ENCODE assay signal across 8 cellular contexts in genomic region chr11:118907051-118907748, GRCh38. TPM values are rescaled to one million over a fixed set of nuclear protein-coding genes. Genes with fewer than 3 reads are reported as not detected.
A peak's percentile ranks its signal among the peaks of the same experiment; 100 is the strongest.
DNase-seq lines count a peak whose midpoint lies in the region; ATAC-seq and TF ChIP-seq lines count a peak whose summit lies in the region.

No MANE protein-coding gene starts in this region.

- peaks cover 18 to 33% of the 10 kb centered on the region in 2 experiments for H3K36me3 ChIP-seq in SK-N-SH (replicated peaks in 1 of 2; ENCODE audit: control insufficient read depth in 1 of 2, insufficient read depth in 2 of 2, low read length in 1 of 2)
- peaks cover 0 to 61% (median 52%) of the 10 kb centered on the region in 9 donors for H3K36me3 ChIP-seq in heart left ventricle
- peaks cover 7 to 21% of the 10 kb centered on the region in 2 donors for H3K36me3 ChIP-seq in prostate gland
- H3K36me3 ChIP-seq in uterus = no peaks in the 10 kb centered on the region

- CTCF ChIA-PET in SK-N-SH (lab: Yijun Ruan, JAX) = interaction anchor here (0.6 to 9.7 kb wide), 12 partner anchors 9 to 1994 kb away, joined by 3 to 112 read pairs (median 4); partner anchors contain the start of gene UPK2

- peaks cover 44 to 47% of the 10 kb centered on the region in 2 experiments for H3K4me1 ChIP-seq in SK-N-SH (ENCODE audit: control insufficient read depth in 1 of 2, insufficient read depth in 2 of 2, low read depth in 1 of 2, low read length in 1 of 2)
- peaks cover 9 to 59% (median 55%) of the 10 kb centered on the region in 12 donors for H3K4me1 ChIP-seq in heart left ventricle
- H3K4me1 ChIP-seq in prostate gland (replicated peaks) = peaks cover 35% of the 10 kb centered on the region
- peaks cover 4 to 22% of the 10 kb centered on the region in 2 donors for H3K4me1 ChIP-seq in uterus

- H3K36me3 Mint-ChIP-seq in activated naive CD8-positive, alpha-beta T cell = no peaks in the 10 kb centered on the region

- WGBS in SK-N-SH (ENCODE audit: low lambda C conversion rate) = 4% methylated on average over 14 of the region's 21 CpGs
- 37 to 42% (median 40%) methylated on average over 20 to 21 of the region's 21 CpGs for WGBS in heart left ventricle, 4 donors
- 37% methylated on average over 21 of the region's 21 CpGs for WGBS in prostate gland

- H3K4me2 ChIP-seq in SK-N-SH = peak overlapping the region; percentile 89

- intact Hi-C loops in heart left ventricle (cut with DNase I) (loop anchor here (1.0 to 10.0 kb wide), 9 partner anchors 17 to 125 kb away; partner anchors contain the start of genes UPK2 (in 9 of the 10), DDX6 (in 2 of the 10) and SLC37A4 (in 1 of the 10)), prostate gland (cut with DNase I) (loop anchor here (1.0 to 2.0 kb wide), 2 partner anchors 23 to 50 kb away; partner anchors contain the start of gene UPK2), uterus (cut with DNase I; ENCODE audit: low total_unique reads) (loop anchor here (10.0 kb wide), 1 partner anchor 48 kb away; the partner anchor contains the start of gene UPK2)

- H3K4me1 Mint-ChIP-seq in activated naive CD8-positive, alpha-beta T cell (ENCODE audit: low read depth) = peaks cover 43% of the 10 kb centered on the region

- TF ChIP-seq CTCF in SK-N-SH (IDR thresholded peaks at IDR 0.05) = peak; percentile 93
- peak; percentile 88 to 96 (median 93) for TF ChIP-seq CTCF in heart left ventricle (IDR thresholded peaks at IDR 0.05)
- peak; percentile 94 to 98 (median 96) for TF ChIP-seq CTCF in prostate gland (IDR thresholded peaks at IDR 0.05)
- peak; percentile 87 to 98 (median 96) for TF ChIP-seq CTCF in uterus (IDR thresholded peaks at IDR 0.05)

- H3K27me3 ChIP-seq in SK-N-SH (ENCODE audit: insufficient read depth) (no peaks in the 10 kb centered on the region), heart left ventricle (no peaks in the 10 kb centered on the region), prostate gland (replicated peaks; ENCODE audit: insufficient read depth) (no peaks in the 10 kb centered on the region), uterus (no peaks in the 10 kb centered on the region)

- peak overlapping the region; percentile 42; the same call in 1 of the 2 replicates for H3K9ac ChIP-seq in SK-N-SH

- peak; percentile 58 to 67 for DNase-seq in AML-193 (lab: John Stamatoyannopoulos, UW)
- DNase-seq in LoVo (ENCODE audit: low spot score) = peak; percentile 65
- DNase-seq in SK-N-SH = peak; percentile 90
- DNase-seq in heart left ventricle = peak; percentile 83 to 89 (median 83)
- peak; percentile 87 for DNase-seq in prostate gland (ENCODE audit: low spot score)
- peak; percentile 85 to 87 for DNase-seq in uterus

- H3K27me3 Mint-ChIP-seq in activated naive CD8-positive, alpha-beta T cell = no peaks in the 10 kb centered on the region

- no peak for TF ChIP-seq POLR2A in heart left ventricle (IDR thresholded peaks at IDR 0.05)
- TF ChIP-seq POLR2A in prostate gland (IDR thresholded peaks at IDR 0.05) = no peak
- peak in 1 of 2 donors; percentile 14 for TF ChIP-seq POLR2A in uterus (IDR thresholded peaks at IDR 0.05)

- no peak overlapping the region for H2AFZ ChIP-seq in SK-N-SH (ENCODE audit: low read depth)

- POLR2A ChIA-PET in SK-N-SH (lab: Yijun Ruan, JAX) = interaction anchor here (0.7 to 3.1 kb wide), 4 partner anchors 17 to 50 kb away, joined by 3 to 37 read pairs (median 4); partner anchors contain the start of genes BCL9L and UPK2

- H3K4me3 Mint-ChIP-seq in activated naive CD8-positive, alpha-beta T cell = peak overlapping the region; percentile 40

- peak; percentile 72 for ATAC-seq in GM19351 (IDR thresholded peaks at IDR 0.05; ENCODE audit: unreplicated experiment)
- ATAC-seq in heart left ventricle = peak; percentile 44 to 71 (median 69)

- no peaks in the 10 kb centered on the region for H3K9me3 Mint-ChIP-seq in activated naive CD8-positive, alpha-beta T cell (ENCODE audit: low read depth)

- H3K4me3 ChIP-seq in SK-N-SH (ENCODE audit: low read depth in 2 of 2, low read length in 1 of 2) = peak overlapping the region; percentile 18 to 23; a peak in 2 of 4 replicates
- no peak overlapping the region for H3K4me3 ChIP-seq in heart left ventricle
- H3K4me3 ChIP-seq in prostate gland = no peak overlapping the region
- no peak overlapping the region for H3K4me3 ChIP-seq in uterus

- H4K20me1 ChIP-seq in SK-N-SH (ENCODE audit: insufficient read depth) = peaks cover 31% of the 10 kb centered on the region

- no peaks in the 10 kb centered on the region for H3K9me3 ChIP-seq in SK-N-SH
- H3K9me3 ChIP-seq in heart left ventricle = no peaks in the 10 kb centered on the region
- H3K9me3 ChIP-seq in prostate gland = no peaks in the 10 kb centered on the region
- H3K9me3 ChIP-seq in uterus = no peaks in the 10 kb centered on the region

- H3K9me2 ChIP-seq in SK-N-SH = no peaks in the 10 kb centered on the region

- H3K27ac Mint-ChIP-seq in activated naive CD8-positive, alpha-beta T cell = peak overlapping the region; percentile 70

- peaks cover 88% of the 10 kb centered on the region for H3K79me2 ChIP-seq in SK-N-SH (ENCODE audit: insufficient read depth)

- H3F3A ChIP-seq in SK-N-SH (replicated peaks; ENCODE audit: insufficient read depth) = peaks cover 41% of the 10 kb centered on the region

- peak; percentile 98 for TF ChIP-seq RAD21 in SK-N-SH (IDR thresholded peaks at IDR 0.05; ENCODE audit: low read length)

- TF ChIP-seq EP300 in SK-N-SH (IDR thresholded peaks at IDR 0.05; ENCODE audit: borderline replicate concordance in 1 of 2, low read depth in 1 of 2, low read length in 1 of 2) = no peak; a peak in 1 of 4 replicates

- H3K27ac ChIP-seq in SK-N-SH (ENCODE audit: low read depth in 2 of 2, low read length in 1 of 2) (peak overlapping the region; percentile 98 to 100), heart left ventricle (peak overlapping the region in 11 of 12 donors; percentile 13 to 99 (median 90)), prostate gland (peak overlapping the region; percentile 92 to 97), uterus (peak overlapping the region; percentile 99 to 100)

TF ChIP-seq in SK-N-SH, 30 proteins besides CTCF, POLR2A, EP300 and RAD21 (continues in another document):
- TF ChIP-seq JUND (IDR thresholded peaks at IDR 0.05) (no peak), GATA2 (CRISPR knock-in tag; IDR thresholded peaks at IDR 0.05) (no peak), IRF3 (IDR thresholded peaks at IDR 0.05; ENCODE audit: low read depth, low read length) (no peak), ZBTB33 (IDR thresholded peaks at IDR 0.05; ENCODE audit: borderline replicate concordance, low read depth) (no peak), NRF1 (IDR thresholded peaks at IDR 0.05; ENCODE audit: low read depth, low read length) (no peak), GABPA (IDR thresholded peaks at IDR 0.05; ENCODE audit: low read depth) (no peak), ELF1 (IDR thresholded peaks at IDR 0.05) (no peak), TEAD4 (IDR thresholded peaks at IDR 0.05; ENCODE audit: borderline replicate concordance, insufficient read depth) (no peak), USF1 (IDR thresholded peaks at IDR 0.05; ENCODE audit: borderline replicate concordance, low read depth) (no peak)

RNA-seq across cellular contexts. Expression of gene BCL9L, which starts 18.5 kb away (rescaled TPM):
- polyA plus RNA-seq in SK-N-SH (2012; rRNA removed) = 4.5 and 12.1 TPM in 2 replicates
- 4.6 and 8.6 TPM in 2 replicates for polyA plus RNA-seq in SK-N-SH (2012; cell fraction: cytosol; rRNA removed)
- polyA plus RNA-seq in SK-N-SH (2012; cell fraction: nucleus; rRNA removed) = 21.7 and 24.0 TPM in 2 replicates
- total RNA-seq in heart left ventricle = 10 to 100 TPM; 33.4 to 80.3 (median 44.3) TPM
- polyA plus RNA-seq in heart left ventricle = 100 to 1,000 TPM in 1 of 2 donors, 10 to 100 TPM in 1; 28.0 to 102 TPM
- total RNA-seq in prostate gland = 10 to 100 TPM; 46.6 to 56.8 TPM
- total RNA-seq in uterus = 100 to 1,000 TPM in 1 of 4 donors, 10 to 100 TPM in 1, 1 to 10 TPM in 2; 2.9 to 157 (median 13.7) TPM

RNA-seq across cellular contexts. Expression of gene CXCR5, which starts 23.5 kb away (rescaled TPM):
- 0.02 TPM in 1 of 2 replicates, not detected in the other for polyA plus RNA-seq in SK-N-SH (2012; rRNA removed)
- not detected in 2 replicates for polyA plus RNA-seq in SK-N-SH (2012; cell fraction: cytosol; rRNA removed)
- not detected in 2 replicates for polyA plus RNA-seq in SK-N-SH (2012; cell fraction: nucleus; rRNA removed)
- under 1 TPM in 1 of 9 donors, not detected in 8; 0.11 TPM for total RNA-seq in heart left ventricle
- under 1 TPM; 0.25 to 0.27 TPM for polyA plus RNA-seq in heart left ventricle
- under 1 TPM in 1 of 2 donors, not detected in 1; 0.17 TPM for total RNA-seq in prostate gland
- total RNA-seq in uterus = under 1 TPM in 1 of 4 donors, not detected in 3; 0.14 TPM

RNA-seq across cellular contexts. Expression of gene UPK2, which starts 48.9 kb away (rescaled TPM):
- polyA plus RNA-seq in SK-N-SH (2012; rRNA removed) = 0.15 and 0.21 TPM in 2 replicates
- polyA plus RNA-seq in SK-N-SH (2012; cell fraction: cytosol; rRNA removed) = 0.13 and 0.16 TPM in 2 replicates
- 0.14 and 0.38 TPM in 2 replicates for polyA plus RNA-seq in SK-N-SH (2012; cell fraction: nucleus; rRNA removed)
- not detected for total RNA-seq in heart left ventricle
- not detected for polyA plus RNA-seq in heart left ventricle
- total RNA-seq in prostate gland = not detected
- not detected for total RNA-seq in uterus

Comparison
In these comparisons a context has a peak if more than half of its experiments do, and no peak if none do; other contexts are left out.
1. H3K4me3 ChIP-seq: peak in SK-N-SH (2 of 2); none in heart left ventricle (0 of 12), prostate gland (0 of 2) and uterus (0 of 2).
2. Peak in every context shown above with its lines, with median percentiles within 50 percentile points of each other: DNase-seq, H3K27ac ChIP-seq and CTCF ChIP-seq.